11 cellular contexts compared by ENCODE assay signal in the genomic region with DNA sequence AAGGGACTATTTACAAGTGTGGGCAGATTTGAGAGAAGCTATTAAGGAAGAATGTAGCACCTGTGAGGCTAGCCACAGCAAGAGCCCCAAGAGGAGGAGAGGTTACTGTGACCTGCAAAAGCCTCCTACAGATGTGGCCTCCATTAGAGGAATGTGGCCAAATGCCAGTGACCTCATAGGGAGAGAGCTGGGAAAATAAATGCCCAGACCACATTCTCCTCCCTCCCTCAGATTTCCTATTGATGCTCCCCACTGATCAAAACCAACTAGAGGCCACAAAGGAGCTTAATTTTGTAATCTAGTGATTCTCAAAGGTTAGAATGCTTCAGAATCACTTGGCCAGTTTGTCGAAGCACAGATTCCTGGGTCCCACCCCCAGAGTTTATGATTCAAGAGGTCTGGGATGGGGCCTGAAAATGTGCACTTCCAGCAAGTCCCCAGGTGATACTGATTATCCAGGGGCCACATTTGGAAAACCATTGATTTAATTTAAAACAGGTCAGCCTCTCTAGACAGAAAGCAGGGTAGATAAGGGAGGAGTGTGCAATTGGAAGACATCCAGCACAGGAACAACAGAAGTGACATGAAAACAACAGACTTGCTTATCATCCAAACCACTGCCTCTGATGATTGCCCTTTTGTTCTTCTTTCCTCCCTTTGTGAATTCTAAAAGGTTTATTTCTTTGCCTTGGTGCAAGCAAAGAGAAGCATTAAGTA.
DNase-seq lines count a peak whose midpoint lies in the region; ATAC-seq and TF ChIP-seq lines count a peak whose summit lies in the region.
"Had no signal": no experiment of that assay in that cellular context is flagged by ENCODE, and none has a peak within 500 bp of the region (broad histone marks: within the 10 kb centered on the region; RNA-seq: fewer than 3 reads in every experiment).

No MANE protein-coding gene starts in this region.

- TF ChIP-seq CTCF in HFF-Myc (IDR thresholded peaks at IDR 0.05; ENCODE audit: low read depth, low read length, missing control alignments) (no peak), VCaP (conservative IDR thresholded peaks at IDR 0.05) (no peak), upper lobe of left lung (IDR thresholded peaks at IDR 0.05) (no peak)

- peaks cover 0 to 17% (median 7%) of the 10 kb centered on the region in 4 donors for H3K4me1 ChIP-seq in upper lobe of left lung

- TF ChIP-seq POLR2A in upper lobe of left lung (IDR thresholded peaks at IDR 0.05), result no peak

- H3K9me3 ChIP-seq in upper lobe of left lung, result no peaks in the 10 kb centered on the region

- peak overlapping the region; percentile 51; the same call in 1 of the 2 replicates for H3K27ac ChIP-seq in VCaP
- H3K27ac ChIP-seq in upper lobe of left lung, result no peak overlapping the region

- H3K4me3 ChIP-seq in HFF-Myc (replicated peaks; ENCODE audit: low read depth, low read length) (no peak overlapping the region), upper lobe of left lung (no peak overlapping the region)

- H3K36me3 ChIP-seq in upper lobe of left lung, result no peaks in the 10 kb centered on the region

- 50 to 60% methylated on average over 1 of the region's 1 CpG for WGBS in upper lobe of left lung, 2 donors

- DNase-seq in A172 (ENCODE audit: low spot score) (peak; percentile 62), HFF-Myc (ENCODE audit: extremely low read depth, low read depth) (peak; percentile 20), iPS-NIHi11 (ENCODE audit: low spot score) (peak; percentile 50), upper lobe of left lung (no peak)
- DNase-seq in activated T-cell treated with anti-CD3 and anti-CD28 coated beads, Interleukin-2, amount 50 U/mL, for 48 hours, result no peak
- DNase-seq in activated CD8-positive, alpha-beta memory T cell treated with anti-CD3 and anti-CD28 coated beads for 24 hours, result no peak
- DNase-seq: NCI-H526; stimulated activated CD4-positive, alpha-beta T cell treated with anti-CD3 and anti-CD28 coated beads, Interleukin-1b, Interleukin-23, amount 100 ng/mL, for 48 hours; stimulated activated naive CD4-positive, alpha-beta T cell treated with Interleukin-2 at 50 U/mL for 16 hours had no signal

- no peaks in the 10 kb centered on the region for H3K27me3 ChIP-seq in upper lobe of left lung

- ATAC-seq in GM19351 (IDR thresholded peaks at IDR 0.05; ENCODE audit: unreplicated experiment), result no peak
- no peak for ATAC-seq in upper lobe of left lung (ENCODE audit: low FRiP score in 2 of 2)

- TF ChIP-seq EP300 in upper lobe of left lung (IDR thresholded peaks at IDR 0.05), result no peak

Comparison
In these comparisons a context has a peak if more than half of its experiments do, and no peak if none do; other contexts are left out.
1. DNase-seq: peak in A172 (single experiment), HFF-Myc (single experiment) and iPS-NIHi11 (single experiment); none in activated T-cell treated with anti-CD3 and anti-CD28 coated beads, Interleukin-2, amount 50 U/mL, for 48 hours (0 of 2), activated CD8-positive, alpha-beta memory T cell treated with anti-CD3 and anti-CD28 coated beads for 24 hours (single experiment) and upper lobe of left lung (0 of 2).